1 cellular context compared by ENCODE assay signal in the genomic region with DNA sequence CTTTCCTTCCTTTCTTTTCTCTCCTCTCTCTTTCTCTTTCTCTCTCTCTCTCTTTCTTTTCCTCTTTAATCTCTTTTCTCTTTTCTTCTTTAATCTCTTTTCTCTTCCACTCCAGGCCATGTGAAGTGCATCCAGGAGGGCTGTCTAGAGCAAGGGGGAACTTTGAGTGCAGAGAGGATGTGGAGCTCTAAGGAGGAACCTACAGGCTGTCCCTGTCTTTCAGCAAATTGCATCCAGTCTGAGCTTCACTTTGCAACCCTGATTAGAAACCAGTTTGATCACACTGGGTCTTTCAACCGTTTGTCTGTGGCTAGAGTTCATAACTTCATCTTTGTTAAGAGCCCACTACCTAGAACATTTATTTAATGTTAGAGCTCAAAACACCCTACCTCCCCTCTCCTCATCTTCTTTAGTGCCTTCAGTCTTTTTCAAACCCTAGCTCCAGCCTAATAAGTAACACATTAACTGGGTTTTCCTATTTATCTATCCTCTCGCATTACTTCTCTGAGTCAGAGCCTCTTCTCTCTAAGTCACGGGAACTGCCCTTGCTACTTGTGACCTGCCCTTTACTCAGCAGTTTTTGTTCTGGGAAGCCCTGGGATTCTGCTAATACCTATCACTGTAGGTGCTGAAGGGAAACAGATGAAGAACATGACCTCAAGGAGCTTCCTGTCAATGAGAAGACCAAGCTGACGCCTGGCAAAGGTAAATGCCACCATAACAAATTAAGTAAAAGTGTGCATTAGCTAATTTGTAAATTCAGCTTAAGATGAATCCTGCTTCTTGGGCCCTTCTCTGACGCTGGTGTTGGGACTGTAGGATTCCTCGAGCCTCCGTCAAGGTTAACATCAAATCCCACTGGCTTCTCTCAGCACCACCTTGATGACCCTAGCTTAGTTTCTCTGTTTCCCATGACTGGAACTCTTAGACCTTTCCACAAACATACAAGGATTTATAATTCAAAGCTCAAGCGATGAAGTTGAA.
TF ChIP-seq lines count a peak whose summit lies in the region.

A gene with protein sequence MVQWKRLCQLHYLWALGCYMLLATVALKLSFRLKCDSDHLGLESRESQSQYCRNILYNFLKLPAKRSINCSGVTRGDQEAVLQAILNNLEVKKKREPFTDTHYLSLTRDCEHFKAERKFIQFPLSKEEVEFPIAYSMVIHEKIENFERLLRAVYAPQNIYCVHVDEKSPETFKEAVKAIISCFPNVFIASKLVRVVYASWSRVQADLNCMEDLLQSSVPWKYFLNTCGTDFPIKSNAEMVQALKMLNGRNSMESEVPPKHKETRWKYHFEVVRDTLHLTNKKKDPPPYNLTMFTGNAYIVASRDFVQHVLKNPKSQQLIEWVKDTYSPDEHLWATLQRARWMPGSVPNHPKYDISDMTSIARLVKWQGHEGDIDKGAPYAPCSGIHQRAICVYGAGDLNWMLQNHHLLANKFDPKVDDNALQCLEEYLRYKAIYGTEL (plus strand): TSS at position 507 of the 984 bp plus-strand sequence. CDS start 6,456 bp downstream, outside the sequence.

TF ChIP-seq in HepG2, 621 proteins besides CTCF, POLR2A, EP300 and RAD21 (continued from another document and continues in another):
- TF ChIP-seq, protein P1, sequence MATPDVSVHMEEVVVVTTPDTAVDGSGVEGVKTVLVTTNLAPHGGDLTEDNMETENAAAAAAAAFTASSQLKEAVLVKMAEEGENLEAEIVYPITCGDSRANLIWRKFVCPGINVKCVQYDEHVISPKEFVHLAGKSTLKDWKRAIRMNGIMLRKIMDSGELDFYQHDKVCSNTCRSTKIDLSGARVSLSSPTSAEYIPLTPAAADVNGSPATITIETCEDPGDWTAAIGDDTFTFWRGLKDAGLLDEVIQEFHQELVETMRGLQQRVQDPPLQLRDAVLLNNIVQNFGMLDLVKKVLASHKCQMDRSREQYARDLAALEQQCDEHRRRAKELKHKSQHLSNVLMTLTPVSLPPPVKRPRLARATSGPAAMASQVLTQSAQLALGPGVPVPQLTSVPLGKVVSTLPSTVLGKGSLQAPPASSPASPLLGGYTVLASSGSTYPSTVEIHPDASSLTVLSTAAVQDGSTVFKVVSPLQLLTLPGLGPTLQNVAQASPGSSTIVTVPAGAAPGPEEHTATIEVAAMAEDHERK (CRISPR knock-in tag; IDR thresholded peaks at IDR 0.05; ENCODE audit: low read depth): no peak
- TF ChIP-seq ZNF619 (CRISPR knock-in tag; IDR thresholded peaks at IDR 0.05) (no peak), MAFG (CRISPR knock-in tag; IDR thresholded peaks at IDR 0.05) (0 out of 2 replicates have a peak, but pooled peaks have one; percentile 13), BCL6 (CRISPR knock-in tag; IDR thresholded peaks at IDR 0.05) (peak; percentile 48; the same call in 1 of the 2 replicates), NR2F6 (IDR thresholded peaks at IDR 0.05) (peak; percentile 55), NR2F6 (CRISPR knock-in tag; IDR thresholded peaks at IDR 0.05) (peak; percentile 49; the same call in 1 of the 2 replicates), KLF15 (CRISPR knock-in tag; IDR thresholded peaks at IDR 0.05; ENCODE audit: borderline replicate concordance) (no peak), SIX1 (CRISPR knock-in tag; IDR thresholded peaks at IDR 0.05; ENCODE audit: borderline replicate concordance) (peak; percentile 76; the same call in 1 of the 2 replicates), RFXANK (CRISPR knock-in tag; IDR thresholded peaks at IDR 0.05) (no peak), CCAR2 (optimal IDR thresholded peaks at IDR 0.05; ENCODE audit: low read depth, low read length) (no peak), ZNF501 (CRISPR knock-in tag; IDR thresholded peaks at IDR 0.05) (no peak), HMG20A (CRISPR knock-in tag; IDR thresholded peaks at IDR 0.05; ENCODE audit: borderline replicate concordance) (peak; percentile 29; the same call in 1 of the 2 replicates), PCBP2 (optimal IDR thresholded peaks at IDR 0.05; ENCODE audit: low read depth, low read length, poor library complexity, severe bottlenecking) (peak; percentile 67), ZNF138 (CRISPR knock-in tag; IDR thresholded peaks at IDR 0.05; ENCODE audit: low read depth) (no peak), ZSCAN12 (CRISPR knock-in tag; IDR thresholded peaks at IDR 0.05) (no peak), NFE2 (CRISPR knock-in tag; IDR thresholded peaks at IDR 0.05) (0 out of 2 replicates have a peak, but pooled peaks have one; percentile 23), SOX6 (IDR thresholded peaks at IDR 0.05) (no peak), SOX6 (CRISPR knock-in tag; IDR thresholded peaks at IDR 0.05) (peak; percentile 48; the same call in 1 of the 2 replicates), ETV5 (CRISPR knock-in tag; IDR thresholded peaks at IDR 0.05; ENCODE audit: borderline replicate concordance) (no peak), NR3C1 (CRISPR knock-in tag; IDR thresholded peaks at IDR 0.05) (no peak), U2AF2 (IDR thresholded peaks at IDR 0.05; ENCODE audit: low read depth, low read length) (no peak), RFX3 (CRISPR knock-in tag; IDR thresholded peaks at IDR 0.05) (no peak), ISX (CRISPR knock-in tag; conservative IDR thresholded peaks at IDR 0.05) (no peak), SP2 (CRISPR knock-in tag; IDR thresholded peaks at IDR 0.05) (no peak), ZKSCAN1 (IDR thresholded peaks at IDR 0.05; ENCODE audit: low read length) (no peak), NFE2L2 (IDR thresholded peaks at IDR 0.05; ENCODE audit: low read length) (peak; percentile 28; the same call in 1 of the 2 replicates), HOXA3 (CRISPR knock-in tag; IDR thresholded peaks at IDR 0.05) (peak; percentile 29; the same call in 1 of the 2 replicates), SIX4 (CRISPR knock-in tag; IDR thresholded peaks at IDR 0.05) (peak; percentile 63; the same call in 1 of the 2 replicates), SOX13 (IDR thresholded peaks at IDR 0.05) (no peak), SOX13 (CRISPR knock-in tag; conservative IDR thresholded peaks at IDR 0.05 in 1 of 2, IDR thresholded peaks at IDR 0.05 in 1 of 2) (peak in 1 of 2 experiments; percentile 65; a peak in 2 of 4 replicates), ISL2 (CRISPR knock-in tag; IDR thresholded peaks at IDR 0.05) (0 out of 2 replicates have a peak, but pooled peaks have one; percentile 16), KDM4B (CRISPR knock-in tag; IDR thresholded peaks at IDR 0.05) (no peak), RARA (CRISPR knock-in tag; IDR thresholded peaks at IDR 0.05) (peak; percentile 62)
- TF ChIP-seq, protein P2, sequence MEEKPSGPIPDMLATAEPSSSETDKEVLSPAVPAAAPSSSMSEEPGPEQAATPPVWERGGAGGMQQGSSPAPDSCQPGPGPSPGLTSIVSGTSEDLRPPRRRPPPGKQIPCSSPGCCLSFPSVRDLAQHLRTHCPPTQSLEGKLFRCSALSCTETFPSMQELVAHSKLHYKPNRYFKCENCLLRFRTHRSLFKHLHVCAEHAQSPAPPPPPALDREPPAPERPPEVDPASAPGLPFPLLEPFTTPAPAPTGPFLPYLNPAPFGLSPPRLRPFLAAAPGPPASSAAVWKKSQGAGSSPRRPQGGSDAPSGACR (CRISPR knock-in tag; IDR thresholded peaks at IDR 0.05): 0 out of 2 replicates have a peak, but pooled peaks have one; percentile 39
- TF ChIP-seq, protein P3, sequence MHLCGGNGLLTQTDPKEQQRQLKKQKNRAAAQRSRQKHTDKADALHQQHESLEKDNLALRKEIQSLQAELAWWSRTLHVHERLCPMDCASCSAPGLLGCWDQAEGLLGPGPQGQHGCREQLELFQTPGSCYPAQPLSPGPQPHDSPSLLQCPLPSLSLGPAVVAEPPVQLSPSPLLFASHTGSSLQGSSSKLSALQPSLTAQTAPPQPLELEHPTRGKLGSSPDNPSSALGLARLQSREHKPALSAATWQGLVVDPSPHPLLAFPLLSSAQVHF (CRISPR knock-in tag; IDR thresholded peaks at IDR 0.05): no peak
- TF ChIP-seq, protein P4, sequence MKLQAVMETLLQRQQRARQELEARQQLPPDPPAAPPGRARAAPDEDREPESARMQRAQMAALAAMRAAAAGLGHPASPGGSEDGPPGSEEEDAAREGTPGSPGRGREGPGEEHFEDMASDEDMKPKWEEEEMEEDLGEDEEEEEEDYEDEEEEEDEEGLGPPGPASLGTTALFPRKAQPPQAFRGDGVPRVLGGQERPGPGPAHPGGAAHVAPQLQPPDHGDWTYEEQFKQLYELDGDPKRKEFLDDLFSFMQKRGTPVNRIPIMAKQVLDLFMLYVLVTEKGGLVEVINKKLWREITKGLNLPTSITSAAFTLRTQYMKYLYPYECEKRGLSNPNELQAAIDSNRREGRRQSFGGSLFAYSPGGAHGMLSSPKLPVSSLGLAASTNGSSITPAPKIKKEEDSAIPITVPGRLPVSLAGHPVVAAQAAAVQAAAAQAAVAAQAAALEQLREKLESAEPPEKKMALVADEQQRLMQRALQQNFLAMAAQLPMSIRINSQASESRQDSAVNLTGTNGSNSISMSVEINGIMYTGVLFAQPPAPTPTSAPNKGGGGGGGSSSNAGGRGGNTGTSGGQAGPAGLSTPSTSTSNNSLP (IDR thresholded peaks at IDR 0.05; ENCODE audit: low read depth, low read length): 0 out of 2 replicates have a peak, but pooled peaks have one; percentile 13
- TF ChIP-seq, protein P5, sequence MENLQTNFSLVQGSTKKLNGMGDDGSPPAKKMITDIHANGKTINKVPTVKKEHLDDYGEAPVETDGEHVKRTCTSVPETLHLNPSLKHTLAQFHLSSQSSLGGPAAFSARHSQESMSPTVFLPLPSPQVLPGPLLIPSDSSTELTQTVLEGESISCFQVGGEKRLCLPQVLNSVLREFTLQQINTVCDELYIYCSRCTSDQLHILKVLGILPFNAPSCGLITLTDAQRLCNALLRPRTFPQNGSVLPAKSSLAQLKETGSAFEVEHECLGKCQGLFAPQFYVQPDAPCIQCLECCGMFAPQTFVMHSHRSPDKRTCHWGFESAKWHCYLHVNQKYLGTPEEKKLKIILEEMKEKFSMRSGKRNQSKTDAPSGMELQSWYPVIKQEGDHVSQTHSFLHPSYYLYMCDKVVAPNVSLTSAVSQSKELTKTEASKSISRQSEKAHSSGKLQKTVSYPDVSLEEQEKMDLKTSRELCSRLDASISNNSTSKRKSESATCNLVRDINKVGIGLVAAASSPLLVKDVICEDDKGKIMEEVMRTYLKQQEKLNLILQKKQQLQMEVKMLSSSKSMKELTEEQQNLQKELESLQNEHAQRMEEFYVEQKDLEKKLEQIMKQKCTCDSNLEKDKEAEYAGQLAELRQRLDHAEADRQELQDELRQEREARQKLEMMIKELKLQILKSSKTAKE (CRISPR knock-in tag; IDR thresholded peaks at IDR 0.05; ENCODE audit: borderline replicate concordance): no peak
- TF ChIP-seq, protein P6, sequence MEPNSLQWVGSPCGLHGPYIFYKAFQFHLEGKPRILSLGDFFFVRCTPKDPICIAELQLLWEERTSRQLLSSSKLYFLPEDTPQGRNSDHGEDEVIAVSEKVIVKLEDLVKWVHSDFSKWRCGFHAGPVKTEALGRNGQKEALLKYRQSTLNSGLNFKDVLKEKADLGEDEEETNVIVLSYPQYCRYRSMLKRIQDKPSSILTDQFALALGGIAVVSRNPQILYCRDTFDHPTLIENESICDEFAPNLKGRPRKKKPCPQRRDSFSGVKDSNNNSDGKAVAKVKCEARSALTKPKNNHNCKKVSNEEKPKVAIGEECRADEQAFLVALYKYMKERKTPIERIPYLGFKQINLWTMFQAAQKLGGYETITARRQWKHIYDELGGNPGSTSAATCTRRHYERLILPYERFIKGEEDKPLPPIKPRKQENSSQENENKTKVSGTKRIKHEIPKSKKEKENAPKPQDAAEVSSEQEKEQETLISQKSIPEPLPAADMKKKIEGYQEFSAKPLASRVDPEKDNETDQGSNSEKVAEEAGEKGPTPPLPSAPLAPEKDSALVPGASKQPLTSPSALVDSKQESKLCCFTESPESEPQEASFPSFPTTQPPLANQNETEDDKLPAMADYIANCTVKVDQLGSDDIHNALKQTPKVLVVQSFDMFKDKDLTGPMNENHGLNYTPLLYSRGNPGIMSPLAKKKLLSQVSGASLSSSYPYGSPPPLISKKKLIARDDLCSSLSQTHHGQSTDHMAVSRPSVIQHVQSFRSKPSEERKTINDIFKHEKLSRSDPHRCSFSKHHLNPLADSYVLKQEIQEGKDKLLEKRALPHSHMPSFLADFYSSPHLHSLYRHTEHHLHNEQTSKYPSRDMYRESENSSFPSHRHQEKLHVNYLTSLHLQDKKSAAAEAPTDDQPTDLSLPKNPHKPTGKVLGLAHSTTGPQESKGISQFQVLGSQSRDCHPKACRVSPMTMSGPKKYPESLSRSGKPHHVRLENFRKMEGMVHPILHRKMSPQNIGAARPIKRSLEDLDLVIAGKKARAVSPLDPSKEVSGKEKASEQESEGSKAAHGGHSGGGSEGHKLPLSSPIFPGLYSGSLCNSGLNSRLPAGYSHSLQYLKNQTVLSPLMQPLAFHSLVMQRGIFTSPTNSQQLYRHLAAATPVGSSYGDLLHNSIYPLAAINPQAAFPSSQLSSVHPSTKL (CRISPR knock-in tag; IDR thresholded peaks at IDR 0.05): peak; percentile 70
- TF ChIP-seq, protein P7, sequence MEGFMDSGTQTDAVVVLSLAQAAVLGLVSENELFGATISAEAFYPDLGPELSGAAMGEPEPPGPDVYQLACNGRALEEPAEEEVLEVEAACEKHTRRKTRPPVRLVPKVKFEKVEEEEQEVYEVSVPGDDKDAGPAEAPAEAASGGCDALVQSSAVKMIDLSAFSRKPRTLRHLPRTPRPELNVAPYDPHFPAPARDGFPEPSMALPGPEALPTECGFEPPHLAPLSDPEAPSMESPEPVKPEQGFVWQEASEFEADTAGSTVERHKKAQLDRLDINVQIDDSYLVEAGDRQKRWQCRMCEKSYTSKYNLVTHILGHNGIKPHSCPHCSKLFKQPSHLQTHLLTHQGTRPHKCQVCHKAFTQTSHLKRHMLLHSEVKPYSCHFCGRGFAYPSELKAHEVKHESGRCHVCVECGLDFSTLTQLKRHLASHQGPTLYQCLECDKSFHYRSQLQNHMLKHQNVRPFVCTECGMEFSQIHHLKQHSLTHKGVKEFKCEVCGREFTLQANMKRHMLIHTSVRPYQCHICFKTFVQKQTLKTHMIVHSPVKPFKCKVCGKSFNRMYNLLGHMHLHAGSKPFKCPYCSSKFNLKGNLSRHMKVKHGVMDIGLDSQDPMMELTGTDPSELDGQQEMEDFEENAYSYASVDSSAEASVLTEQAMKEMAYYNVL (CRISPR knock-in tag; IDR thresholded peaks at IDR 0.05; ENCODE audit: borderline replicate concordance): peak; percentile 70; the same call in 1 of the 2 replicates
- TF ChIP-seq, protein P8, sequence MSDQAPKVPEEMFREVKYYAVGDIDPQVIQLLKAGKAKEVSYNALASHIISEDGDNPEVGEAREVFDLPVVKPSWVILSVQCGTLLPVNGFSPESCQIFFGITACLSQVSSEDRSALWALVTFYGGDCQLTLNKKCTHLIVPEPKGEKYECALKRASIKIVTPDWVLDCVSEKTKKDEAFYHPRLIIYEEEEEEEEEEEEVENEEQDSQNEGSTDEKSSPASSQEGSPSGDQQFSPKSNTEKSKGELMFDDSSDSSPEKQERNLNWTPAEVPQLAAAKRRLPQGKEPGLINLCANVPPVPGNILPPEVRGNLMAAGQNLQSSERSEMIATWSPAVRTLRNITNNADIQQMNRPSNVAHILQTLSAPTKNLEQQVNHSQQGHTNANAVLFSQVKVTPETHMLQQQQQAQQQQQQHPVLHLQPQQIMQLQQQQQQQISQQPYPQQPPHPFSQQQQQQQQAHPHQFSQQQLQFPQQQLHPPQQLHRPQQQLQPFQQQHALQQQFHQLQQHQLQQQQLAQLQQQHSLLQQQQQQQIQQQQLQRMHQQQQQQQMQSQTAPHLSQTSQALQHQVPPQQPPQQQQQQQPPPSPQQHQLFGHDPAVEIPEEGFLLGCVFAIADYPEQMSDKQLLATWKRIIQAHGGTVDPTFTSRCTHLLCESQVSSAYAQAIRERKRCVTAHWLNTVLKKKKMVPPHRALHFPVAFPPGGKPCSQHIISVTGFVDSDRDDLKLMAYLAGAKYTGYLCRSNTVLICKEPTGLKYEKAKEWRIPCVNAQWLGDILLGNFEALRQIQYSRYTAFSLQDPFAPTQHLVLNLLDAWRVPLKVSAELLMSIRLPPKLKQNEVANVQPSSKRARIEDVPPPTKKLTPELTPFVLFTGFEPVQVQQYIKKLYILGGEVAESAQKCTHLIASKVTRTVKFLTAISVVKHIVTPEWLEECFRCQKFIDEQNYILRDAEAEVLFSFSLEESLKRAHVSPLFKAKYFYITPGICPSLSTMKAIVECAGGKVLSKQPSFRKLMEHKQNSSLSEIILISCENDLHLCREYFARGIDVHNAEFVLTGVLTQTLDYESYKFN (CRISPR knock-in tag; conservative IDR thresholded peaks at IDR 0.05): peak; percentile 62
